24 cellular contexts compared by ENCODE assay signal in the genomic region with DNA sequence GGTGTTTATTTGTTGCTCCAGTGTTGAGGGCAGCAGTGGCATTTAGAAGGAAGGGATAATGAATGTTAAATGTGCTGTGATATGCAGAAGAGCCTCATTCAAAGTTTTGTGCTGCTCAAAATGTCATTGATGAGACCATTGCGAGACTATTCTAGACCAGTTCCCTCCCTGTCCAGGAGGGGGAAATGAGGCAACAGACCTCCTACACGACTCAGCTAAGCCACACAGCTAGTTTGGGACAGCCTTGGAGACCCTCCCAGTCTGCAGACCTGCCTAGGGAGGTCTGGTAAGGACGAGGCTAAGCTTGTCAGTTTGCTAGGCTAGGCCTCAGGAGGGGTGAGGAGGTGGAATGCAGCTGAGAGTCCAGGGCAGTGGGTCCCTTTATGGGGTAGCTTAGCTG.
"Had no signal": no experiment of that assay in that cellular context is flagged by ENCODE, and none has a peak within 500 bp of the region (broad histone marks: within the 10 kb centered on the region; RNA-seq: fewer than 3 reads in every experiment).

No MANE protein-coding gene starts in this region.

- H2AFZ ChIP-seq: hepatocyte, parathyroid adenoma had no signal

- H3K27ac Mint-ChIP-seq: effector memory CD8-positive, alpha-beta T cell; natural killer cell; progenitor cell of endocrine pancreas; stimulated activated effector memory CD8-positive, alpha-beta T cell treated with anti-CD3 and anti-CD28 coated beads, Interleukin-12 subunit alpha, Interleukin-12 subunit beta, amount 100 ng/mL, for 72 hours had no signal

- DNase-seq: cerebellar nuclear complex; cortex of kidney; effector memory CD8-positive, alpha-beta T cell; foreskin fibroblast; gastrocnemius medialis; head of caudate nucleus; left ventricle myocardium superior; lower lobe of right lung; natural killer cell; stimulated activated CD4-positive, alpha-beta T cell treated with anti-CD3 and anti-CD28 coated beads, Interleukin-12 subunit alpha, Interleukin-12 subunit beta, amount 100 ng/mL, for 4 hours; stimulated activated CD4-positive, alpha-beta T cell treated with anti-CD3 and anti-CD28 coated beads, Interleukin-1b, Interleukin-23, amount 100 ng/mL, for 48 hours; stimulated activated CD4-positive, alpha-beta T cell treated with anti-CD3 and anti-CD28 coated beads, Interleukin-4, amount 100 ng/mL, for 24 hours; stimulated activated naive CD8-positive, alpha-beta T cell treated with anti-CD3 and anti-CD28 coated beads, Interleukin-15, Interleukin-2, amounts not matched to agents 100 U/mL and 50 U/mL, for 24 hours; substantia nigra; testis; tibial artery; upper lobe of left lung had no signal

- H3K9ac ChIP-seq: parathyroid adenoma had no signal

- H3K9me3 ChIP-seq: gastrocnemius medialis, lower lobe of right lung, testis, tibial artery, upper lobe of left lung had no signal

- H3K4me2 ChIP-seq: hepatocyte, smooth muscle cell had no signal

- H3K27ac ChIP-seq: gastrocnemius medialis, hepatocyte, lower lobe of right lung, parathyroid adenoma, testis, tibial artery, upper lobe of left lung had no signal

- H3K36me3 Mint-ChIP-seq: natural killer cell; stimulated activated effector memory CD8-positive, alpha-beta T cell treated with anti-CD3 and anti-CD28 coated beads, Interleukin-12 subunit alpha, Interleukin-12 subunit beta, amount 100 ng/mL, for 72 hours had no signal

- H3K4me1 Mint-ChIP-seq: natural killer cell; stimulated activated effector memory CD8-positive, alpha-beta T cell treated with anti-CD3 and anti-CD28 coated beads, Interleukin-12 subunit alpha, Interleukin-12 subunit beta, amount 100 ng/mL, for 72 hours had no signal

- H3K9me3 Mint-ChIP-seq: effector memory CD8-positive, alpha-beta T cell; natural killer cell; stimulated activated effector memory CD8-positive, alpha-beta T cell treated with anti-CD3 and anti-CD28 coated beads, Interleukin-12 subunit alpha, Interleukin-12 subunit beta, amount 100 ng/mL, for 72 hours had no signal

- H3K79me2 ChIP-seq: hepatocyte, parathyroid adenoma had no signal

- H3K4me3 Mint-ChIP-seq: effector memory CD8-positive, alpha-beta T cell; natural killer cell; stimulated activated effector memory CD8-positive, alpha-beta T cell treated with anti-CD3 and anti-CD28 coated beads, Interleukin-12 subunit alpha, Interleukin-12 subunit beta, amount 100 ng/mL, for 72 hours had no signal

- H3K36me3 ChIP-seq: gastrocnemius medialis, lower lobe of right lung, tibial artery, upper lobe of left lung had no signal

- FAIRE-seq: keratinocyte, urothelium cell line had no signal

- H3K4me1 ChIP-seq: gastrocnemius medialis, lower lobe of right lung, parathyroid adenoma, testis, tibial artery, upper lobe of left lung had no signal

- H3K4me3 ChIP-seq: gastrocnemius medialis, hepatocyte, lower lobe of right lung, smooth muscle cell, testis, tibial artery, upper lobe of left lung had no signal

- H3K27me3 ChIP-seq: hepatocyte, testis, tibial artery, upper lobe of left lung had no signal
